ENCODE assay signal across 8 cellular contexts in the genomic region with DNA sequence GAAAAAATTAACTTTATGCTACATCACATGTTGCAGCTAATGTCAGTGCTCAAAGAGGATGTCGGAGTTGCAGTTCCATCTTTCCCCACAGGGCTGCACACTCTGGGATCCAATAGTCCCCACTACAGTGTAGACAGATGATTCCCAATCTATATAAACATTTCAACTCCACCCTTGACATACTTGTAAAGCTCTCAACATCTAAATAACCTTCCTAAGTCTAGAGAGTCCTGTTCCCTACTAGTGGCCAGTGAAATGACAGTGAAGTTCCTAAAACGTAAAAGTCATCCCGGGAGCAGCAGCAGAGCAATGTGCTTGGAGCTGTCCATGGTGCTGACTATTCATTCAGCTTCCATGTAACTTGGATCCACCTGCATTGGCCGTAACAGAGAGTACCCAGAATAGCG.
A peak's percentile ranks its signal among the peaks of the same experiment; 100 is the strongest.
DNase-seq lines count a peak whose midpoint lies in the region; ATAC-seq, FAIRE-seq and TF ChIP-seq lines count a peak whose summit lies in the region.

No MANE protein-coding gene starts in this region.

- H3K27me3 ChIP-seq in PC-9 (ENCODE audit: insufficient read depth, low read depth) (no peaks in the 10 kb centered on the region), bronchial epithelial cell (ENCODE audit: control insufficient read depth, insufficient read depth, low read length) (no peaks in the 10 kb centered on the region)

- BruUV-seq in PC-9 (replicated peaks; lab: Mats Ljungman, UMichigan), result no TSS peak

- CTCF ChIA-PET in PC-9 (lab: Charles Lee), result no interaction called here

- no peak for FAIRE-seq in bronchial epithelial cell (lab: Jason Lieb, UNC)

- H3K4me3 ChIP-seq in PC-9, result no peak overlapping the region
- no peak overlapping the region for H3K4me3 ChIP-seq in bronchial epithelial cell (ENCODE audit: low read depth, low read length)

- no peaks in the 10 kb centered on the region for H4K20me1 ChIP-seq in PC-9 (ENCODE audit: insufficient read depth)

- TF ChIP-seq CTCF in PC-9 (conservative IDR thresholded peaks at IDR 0.05) (peak; percentile 77), bronchial epithelial cell (IDR thresholded peaks at IDR 0.05; ENCODE audit: insufficient read depth, low read length, severe bottlenecking) (peak; percentile 29)

- no peak overlapping the region for H3K4me2 ChIP-seq in PC-9

- peak; percentile 50 for DNase-seq in EH (ENCODE audit: low read depth)
- peak; percentile 37 to 43 for DNase-seq in PC-9
- peak; percentile 49 for DNase-seq in bronchial epithelial cell (ENCODE audit: low read depth)
- DNase-seq in lung microvascular endothelial cell (ENCODE audit: low read depth in 2 of 2), result peak; percentile 65 to 73
- no peak for DNase-seq in NCI-H2227 (lab: John Stamatoyannopoulos, UW; ENCODE audit: unreplicated experiment)
- DNase-seq in DMS79 (lab: John Stamatoyannopoulos, UW), result no peak

- no peaks in the 10 kb centered on the region for H3K9me2 ChIP-seq in PC-9 (ENCODE audit: insufficient read depth)

- no peak overlapping the region for H3K27ac ChIP-seq in PC-9

- no peaks in the 10 kb centered on the region for H3K79me2 ChIP-seq in PC-9 (ENCODE audit: low read depth)

- no peaks in the 10 kb centered on the region for H3K4me1 ChIP-seq in PC-9 (replicated peaks; ENCODE audit: insufficient read depth)

- ATAC-seq in GM19397 (IDR thresholded peaks at IDR 0.05; ENCODE audit: unreplicated experiment) (peak; percentile 72), HG03175 (IDR thresholded peaks at IDR 0.05; ENCODE audit: unreplicated experiment) (peak; percentile 85)

- no peaks in the 10 kb centered on the region for H3K36me3 ChIP-seq in PC-9 (ENCODE audit: low read depth)
- H3K36me3 ChIP-seq in bronchial epithelial cell (ENCODE audit: control insufficient read depth, insufficient read depth, low read length), result no peaks in the 10 kb centered on the region

- intact Hi-C loops in PC-9 (cut with micrococcal nuclease; ENCODE audit: unreplicated experiment), result loop anchor here (1.0 kb wide), 1 partner anchor 139 kb away; no protein-coding TSS in a partner anchor

- POLR2A ChIA-PET in PC-9 (lab: Charles Lee; ENCODE audit: unreplicated experiment), result no interaction called here

- H3K9me3 ChIP-seq in PC-9 (ENCODE audit: insufficient read depth, low read depth), result no peaks in the 10 kb centered on the region

- H2AFZ ChIP-seq in PC-9, result no peak overlapping the region

- H3F3A ChIP-seq in PC-9 (ENCODE audit: insufficient read depth, low read depth), result no peaks in the 10 kb centered on the region

Comparison
In these comparisons a context has a peak if more than half of its experiments do, and no peak if none do; other contexts are left out.
1. DNase-seq: peak in EH (single experiment), PC-9 (2 of 2), bronchial epithelial cell (single experiment) and lung microvascular endothelial cell (2 of 2); none in NCI-H2227 (single experiment) and DMS79 (single experiment).